Comparison of ENCODE assay signal across 8 cellular contexts in the genomic region with DNA sequence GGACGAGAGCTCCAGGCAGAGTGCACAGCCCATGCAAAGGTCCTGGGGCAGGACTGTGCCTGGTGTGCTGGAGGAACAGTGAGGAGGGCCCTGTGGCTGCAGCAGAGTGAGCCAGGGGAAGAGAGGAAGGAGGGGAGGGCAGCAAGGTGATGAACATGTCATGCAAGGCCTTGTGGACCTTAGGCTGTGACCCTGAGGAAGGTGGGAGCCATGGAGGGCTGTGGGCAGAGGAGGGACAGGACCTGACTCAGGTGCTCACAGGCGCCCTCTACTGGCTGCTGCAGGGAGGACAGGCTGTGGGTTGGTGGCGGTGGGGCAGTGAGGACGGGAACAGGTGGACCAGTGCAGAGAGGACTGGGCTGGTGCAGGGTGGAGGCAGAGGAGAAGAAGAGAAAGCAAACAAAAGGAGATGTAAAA.
DNase-seq lines count a peak whose midpoint lies in the region; ATAC-seq and TF ChIP-seq lines count a peak whose summit lies in the region.

No MANE protein-coding gene starts in this region.

- H3K27me3 ChIP-seq in HL-60 (ENCODE audit: insufficient read depth, poor library complexity, severe bottlenecking) (no peaks in the 10 kb centered on the region), gastroesophageal sphincter (no peaks in the 10 kb centered on the region)

- ATAC-seq in gastroesophageal sphincter = no peak
- ATAC-seq in GM18498 (IDR thresholded peaks at IDR 0.05; ENCODE audit: unreplicated experiment) = no peak
- ATAC-seq in sciatic nerve = no peak

- no peaks in the 10 kb centered on the region for H3K36me3 ChIP-seq in gastroesophageal sphincter

- peak; percentile 76 for TF ChIP-seq CTCF in 22Rv1 (IDR thresholded peaks at IDR 0.05)
- TF ChIP-seq CTCF in HL-60 (IDR thresholded peaks at IDR 0.05; ENCODE audit: insufficient read depth, low read length) = peak; percentile 45
- peak in 3 of 4 experiments; percentile 8 to 51 (median 22) for TF ChIP-seq CTCF in gastroesophageal sphincter (IDR thresholded peaks at IDR 0.05)

- no peak for TF ChIP-seq POLR2A in gastroesophageal sphincter (IDR thresholded peaks at IDR 0.05)

- H3K27ac ChIP-seq in 22Rv1 = no peak overlapping the region
- H3K27ac ChIP-seq in HL-60 (replicated peaks) = no peak overlapping the region
- H3K27ac ChIP-seq in gastroesophageal sphincter = no peak overlapping the region

- no peaks in the 10 kb centered on the region for H3K4me1 ChIP-seq in gastroesophageal sphincter

- no peak for TF ChIP-seq EP300 in gastroesophageal sphincter (IDR thresholded peaks at IDR 0.05)

- intact Hi-C loops in sciatic nerve (cut with DNase I) = no loop called here

- H3K4me3 ChIP-seq in HL-60 (replicated peaks; ENCODE audit: insufficient read depth, low read length) (no peak overlapping the region), gastroesophageal sphincter (no peak overlapping the region)

- DNase-seq in HL-60 (ENCODE audit: low read depth in 1 of 2, low spot score in 1 of 2) (peak in 1 of 2 experiments; percentile 51), NCI-H1694 treated with DMSO at 0.1 percent for 48 hours (lab: John Stamatoyannopoulos, UW) (no peak), sciatic nerve (ENCODE audit: low spot score) (no peak)
- DNase-seq in activated CD8-positive, alpha-beta memory T cell treated with anti-CD3 and anti-CD28 coated beads, Interleukin-2, amount 50 U/mL, for 4 hours = peak; percentile 66
- DNase-seq in stimulated activated CD8-positive, alpha-beta memory T cell treated with anti-CD3 and anti-CD28 coated beads, Interleukin-12 subunit alpha, Interleukin-12 subunit beta, amount 100 ng/mL, for 4 hours (ENCODE audit: low read depth) = peak; percentile 20

- 69 to 70% methylated on average over 1 to 4 of the region's 4 CpGs for WGBS in gastroesophageal sphincter (ENCODE audit: low coverage in 1 of 2), 2 donors

- H3K9me3 ChIP-seq in gastroesophageal sphincter = no peaks in the 10 kb centered on the region

Comparison
In these comparisons a context has a peak if more than half of its experiments do, and no peak if none do; other contexts are left out.
1. CTCF ChIP-seq: peak in every context shown above with its lines; median percentile 76 in 22Rv1; 45 in HL-60; 22 in gastroesophageal sphincter.
2. DNase-seq: peak in activated CD8-positive, alpha-beta memory T cell treated with anti-CD3 and anti-CD28 coated beads, Interleukin-2, amount 50 U/mL, for 4 hours (single experiment) and stimulated activated CD8-positive, alpha-beta memory T cell treated with anti-CD3 and anti-CD28 coated beads, Interleukin-12 subunit alpha, Interleukin-12 subunit beta, amount 100 ng/mL, for 4 hours (single experiment); none in NCI-H1694 treated with DMSO at 0.1 percent for 48 hours (single experiment) and sciatic nerve (single experiment).